9 cellular contexts compared by ENCODE assay signal in the genomic region with DNA sequence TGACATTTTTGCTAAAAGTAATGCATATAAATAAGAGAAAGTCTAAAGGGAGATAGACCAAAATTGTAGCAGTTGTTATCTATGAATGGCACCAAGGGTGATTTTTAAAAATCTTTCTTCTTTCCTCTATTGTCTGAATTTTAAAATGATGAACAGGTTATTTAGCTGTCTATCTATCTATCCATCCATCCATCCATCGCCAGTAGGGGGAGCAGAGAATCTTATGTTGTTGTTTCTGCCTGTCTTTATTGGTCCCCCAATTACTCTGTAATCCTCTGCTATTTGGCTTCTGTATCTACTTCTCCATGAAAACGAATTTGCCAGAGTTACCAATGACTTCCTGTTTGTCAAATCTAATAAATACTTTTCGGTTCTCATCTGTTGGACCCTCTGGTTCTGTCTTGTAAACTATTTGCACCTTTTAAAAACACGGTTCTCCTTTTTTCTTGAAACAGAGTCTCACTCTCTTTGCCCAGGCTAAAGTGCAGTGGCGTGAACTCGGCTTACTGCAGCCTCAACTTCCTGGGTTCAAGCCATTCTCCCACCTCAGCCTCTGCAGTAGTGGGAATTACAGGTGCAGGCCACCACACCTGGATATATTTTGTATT.
DNase-seq lines count a peak whose midpoint lies in the region; ATAC-seq and TF ChIP-seq lines count a peak whose summit lies in the region.
"Had no signal": no experiment of that assay in that cellular context is flagged by ENCODE, and none has a peak within 500 bp of the region (broad histone marks: within the 10 kb centered on the region; RNA-seq: fewer than 3 reads in every experiment).

No MANE protein-coding gene starts in this region.

- peak; percentile 29 for DNase-seq in stimulated activated naive CD8-positive, alpha-beta T cell treated with anti-CD3 and anti-CD28 coated beads, Interleukin-15, Interleukin-2, amounts not matched to agents 100 U/mL and 50 U/mL, for 24 hours
- no peak for DNase-seq in stimulated activated naive CD8-positive, alpha-beta T cell treated with anti-CD3 and anti-CD28 coated beads, Interleukin-15, amount 100 ng/mL, for 72 hours
- DNase-seq in NCI-H526 treated with DMSO at 0.1 percent for 48 hours (lab: John Stamatoyannopoulos, UW): peak; percentile 45
- DNase-seq in breast epithelium (ENCODE audit: low spot score in 2 of 2): no peak
- no peak for DNase-seq in left lobe of liver (ENCODE audit: low spot score)
- no peak for DNase-seq in immature natural killer cell

- H3K36me3 Mint-ChIP-seq in immature natural killer cell: no peaks in the 10 kb centered on the region

- intact Hi-C loops in breast epithelium (cut with DNase I; ENCODE audit: low total_unique reads): no loop called here

- no peaks in the 10 kb centered on the region for H3K4me1 ChIP-seq in breast epithelium

- H3K27ac ChIP-seq in breast epithelium: no peak overlapping the region

- peaks cover 12% of the 10 kb centered on the region for H3K27me3 Mint-ChIP-seq in stimulated activated naive CD8-positive, alpha-beta T cell treated with anti-CD3 and anti-CD28 coated beads, Interleukin-15, amount 100 ng/mL, for 72 hours
- H3K27me3 Mint-ChIP-seq in immature natural killer cell (ENCODE audit: low read depth in 3 of 3): peaks cover 0 to 4% (median 2%) of the 10 kb centered on the region in 3 donors

- peak in 2 of 3 donors; percentile 17 to 25 for TF ChIP-seq CTCF in breast epithelium (IDR thresholded peaks at IDR 0.05)

- H3K4me3 ChIP-seq in breast epithelium: no peak overlapping the region

- H3K4me3 Mint-ChIP-seq in stimulated activated naive CD8-positive, alpha-beta T cell treated with anti-CD3 and anti-CD28 coated beads, Interleukin-15, amount 100 ng/mL, for 72 hours: no peak overlapping the region
- H3K4me3 Mint-ChIP-seq in immature natural killer cell: no peak overlapping the region
- H3K4me3 Mint-ChIP-seq: central memory CD8-positive, alpha-beta T cell had no signal

- H3K36me3 ChIP-seq in breast epithelium: no peaks in the 10 kb centered on the region

- H3K27ac Mint-ChIP-seq in stimulated activated naive CD8-positive, alpha-beta T cell treated with anti-CD3 and anti-CD28 coated beads, Interleukin-15, amount 100 ng/mL, for 72 hours: no peak overlapping the region
- H3K27ac Mint-ChIP-seq in immature natural killer cell: no peak overlapping the region

- H3K27me3 ChIP-seq in breast epithelium: no peaks in the 10 kb centered on the region

- H3K9me3 Mint-ChIP-seq in stimulated activated naive CD8-positive, alpha-beta T cell treated with anti-CD3 and anti-CD28 coated beads, Interleukin-15, amount 100 ng/mL, for 72 hours: peaks cover 0 to 4% of the 10 kb centered on the region in 2 donors
- peaks cover 0 to 2% (median 0%) of the 10 kb centered on the region in 6 donors for H3K9me3 Mint-ChIP-seq in immature natural killer cell
- H3K9me3 Mint-ChIP-seq: central memory CD8-positive, alpha-beta T cell had no signal

- H3K9me3 ChIP-seq in breast epithelium: no peaks in the 10 kb centered on the region

- TF ChIP-seq POLR2A in breast epithelium (IDR thresholded peaks at IDR 0.05): no peak

- no peaks in the 10 kb centered on the region for H3K4me1 Mint-ChIP-seq in stimulated activated naive CD8-positive, alpha-beta T cell treated with anti-CD3 and anti-CD28 coated beads, Interleukin-15, amount 100 ng/mL, for 72 hours
- H3K4me1 Mint-ChIP-seq in immature natural killer cell: no peaks in the 10 kb centered on the region
- H3K4me1 Mint-ChIP-seq: central memory CD8-positive, alpha-beta T cell had no signal

- no peak for ATAC-seq in stimulated activated naive CD8-positive, alpha-beta T cell treated with anti-CD3 and anti-CD28 coated beads, Interleukin-15, Interleukin-2, amounts not matched to agents 100 U/mL and 50 U/mL, for 24 hours
- no peak for ATAC-seq in stimulated activated naive CD8-positive, alpha-beta T cell treated with anti-CD3 and anti-CD28 coated beads, Interleukin-15, amount 100 ng/mL, for 72 hours
- peak; percentile 59 for ATAC-seq in HG03139 (IDR thresholded peaks at IDR 0.05; ENCODE audit: unreplicated experiment)
- ATAC-seq in left lobe of liver: peak; percentile 60
- no peak for ATAC-seq in HG03045 (IDR thresholded peaks at IDR 0.05; ENCODE audit: unreplicated experiment)

Comparison
In these comparisons a context has a peak if more than half of its experiments do, and no peak if none do; other contexts are left out.
1. DNase-seq: peak in stimulated activated naive CD8-positive, alpha-beta T cell treated with anti-CD3 and anti-CD28 coated beads, Interleukin-15, Interleukin-2, amounts not matched to agents 100 U/mL and 50 U/mL, for 24 hours (single experiment) and NCI-H526 treated with DMSO at 0.1 percent for 48 hours (single experiment); none in stimulated activated naive CD8-positive, alpha-beta T cell treated with anti-CD3 and anti-CD28 coated beads, Interleukin-15, amount 100 ng/mL, for 72 hours (0 of 2), breast epithelium (0 of 2), left lobe of liver (single experiment) and immature natural killer cell (0 of 3).
2. ATAC-seq: peak in HG03139 (single experiment) and left lobe of liver (single experiment); none in stimulated activated naive CD8-positive, alpha-beta T cell treated with anti-CD3 and anti-CD28 coated beads, Interleukin-15, Interleukin-2, amounts not matched to agents 100 U/mL and 50 U/mL, for 24 hours (single experiment), stimulated activated naive CD8-positive, alpha-beta T cell treated with anti-CD3 and anti-CD28 coated beads, Interleukin-15, amount 100 ng/mL, for 72 hours (single experiment) and HG03045 (single experiment).